Comparison of ENCODE assay signal across 8 cellular contexts in the genomic region with DNA sequence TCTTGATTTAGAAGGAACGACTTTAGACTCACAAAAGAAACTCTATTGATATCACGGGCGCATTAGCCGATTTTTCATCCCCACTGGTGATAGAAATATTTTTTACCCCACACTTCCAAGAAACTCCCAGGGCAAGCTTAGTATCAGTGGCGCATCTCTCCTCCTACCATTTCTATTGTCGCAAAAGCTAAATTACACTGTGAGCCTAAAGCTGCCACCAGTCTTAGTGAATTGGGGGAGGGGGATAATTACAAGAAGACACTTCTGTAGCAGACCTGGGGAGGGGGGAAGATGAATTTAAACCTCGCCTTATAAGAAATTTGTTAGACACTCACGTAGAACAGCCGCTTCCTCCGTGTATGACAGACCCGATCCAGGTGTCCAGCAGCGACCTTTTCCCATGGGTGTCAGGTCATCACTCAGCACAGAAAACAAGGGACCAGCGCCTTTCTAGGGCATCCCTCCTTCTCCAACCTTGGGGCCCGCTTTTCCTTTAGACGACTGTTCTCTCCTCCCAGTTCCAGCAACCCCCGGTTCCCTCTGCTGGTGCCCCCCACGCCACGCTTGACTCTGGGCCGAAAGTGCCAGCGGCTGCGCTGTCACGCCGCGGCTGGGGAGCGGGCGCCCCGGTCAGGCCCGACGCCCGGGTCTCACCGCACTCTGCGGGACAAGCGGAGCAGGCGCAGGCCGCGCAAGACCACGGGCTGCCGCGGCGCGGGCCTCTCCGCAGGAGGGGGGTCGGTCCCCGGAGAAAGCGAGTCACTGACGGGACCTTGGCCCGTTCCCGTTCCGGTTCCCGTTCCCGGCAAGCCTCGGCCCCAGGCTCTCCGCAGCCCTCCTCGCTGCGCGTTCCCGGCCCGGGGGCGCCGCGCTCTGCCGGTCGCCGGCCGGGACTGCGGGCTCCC. TPM values are rescaled to one million over a fixed set of nuclear protein-coding genes. Genes with fewer than 3 reads are reported as not detected.
DNase-seq lines count a peak whose midpoint lies in the region; ATAC-seq and TF ChIP-seq lines count a peak whose summit lies in the region.

No MANE protein-coding gene starts in this region.

- POLR2A ChIA-PET in activated CD8-positive, alpha-beta T cell treated with anti-CD3 and anti-CD28 coated beads for 36 hours (lab: Charles Lee), result no interaction called here

- TF ChIP-seq CTCF in activated CD8-positive, alpha-beta T cell treated with anti-CD3 and anti-CD28 coated beads for 36 hours (IDR thresholded peaks at IDR 0.05), result no peak
- TF ChIP-seq CTCF in glutamatergic neuron (IDR thresholded peaks at IDR 0.05; ENCODE audit: partially characterized antibody, unreplicated experiment), result no peak
- no peak for TF ChIP-seq CTCF in parathyroid adenoma (IDR thresholded peaks at IDR 0.05)

- no peaks in the 10 kb centered on the region for H3K27me3 ChIP-seq in parathyroid adenoma (ENCODE audit: control insufficient read depth, insufficient read depth, low read length)

- peaks cover 4% of the 10 kb centered on the region for H3K27me3 Mint-ChIP-seq in activated CD8-positive, alpha-beta T cell treated with anti-CD3 and anti-CD28 coated beads for 36 hours
- H3K27me3 Mint-ChIP-seq in glutamatergic neuron (ENCODE audit: unreplicated experiment), result peaks cover 4% of the 10 kb centered on the region

- peak overlapping the region; percentile 49 for H3K27ac ChIP-seq in parathyroid adenoma

- peak overlapping the region; percentile 70 for H3K4me3 ChIP-seq in parathyroid adenoma (ENCODE audit: low read depth, low read length)

- no peaks in the 10 kb centered on the region for H3K79me2 ChIP-seq in parathyroid adenoma

- H3K36me3 ChIP-seq in parathyroid adenoma (ENCODE audit: control insufficient read depth, insufficient read depth, low read length), result no peaks in the 10 kb centered on the region

- peak; percentile 40 for DNase-seq in EH (ENCODE audit: low read depth)
- DNase-seq in activated CD8-positive, alpha-beta T cell treated with anti-CD3 and anti-CD28 coated beads for 36 hours, result peak; percentile 37
- peak; percentile 49 for DNase-seq in glutamatergic neuron
- DNase-seq in T1000 (lab: John Stamatoyannopoulos, UW), result no peak
- no peak for DNase-seq in islet precursor cell

- H3K27ac Mint-ChIP-seq in activated CD8-positive, alpha-beta T cell treated with anti-CD3 and anti-CD28 coated beads for 36 hours, result no peak overlapping the region
- no peak overlapping the region for H3K27ac Mint-ChIP-seq in glutamatergic neuron (ENCODE audit: unreplicated experiment)

- H3K9ac ChIP-seq in parathyroid adenoma, result no peak overlapping the region

- peaks cover 10% of the 10 kb centered on the region for H3K4me1 Mint-ChIP-seq in activated CD8-positive, alpha-beta T cell treated with anti-CD3 and anti-CD28 coated beads for 36 hours (ENCODE audit: low read depth)
- peaks cover 13% of the 10 kb centered on the region for H3K4me1 Mint-ChIP-seq in glutamatergic neuron (ENCODE audit: low read depth, unreplicated experiment)

- CTCF ChIA-PET in activated CD8-positive, alpha-beta T cell treated with anti-CD3 and anti-CD28 coated beads for 36 hours (lab: Charles Lee), result no interaction called here

- peaks cover 14% of the 10 kb centered on the region for H3K4me1 ChIP-seq in parathyroid adenoma

- no peaks in the 10 kb centered on the region for H3K9me3 ChIP-seq in parathyroid adenoma (ENCODE audit: control insufficient read depth, low read length)

- H3K9me3 Mint-ChIP-seq in activated CD8-positive, alpha-beta T cell treated with anti-CD3 and anti-CD28 coated beads for 36 hours, result no peaks in the 10 kb centered on the region
- H3K9me3 Mint-ChIP-seq in glutamatergic neuron (ENCODE audit: unreplicated experiment), result peaks cover 3% of the 10 kb centered on the region

- H2AFZ ChIP-seq in parathyroid adenoma, result peak overlapping the region; percentile 78

- ATAC-seq in HG02763 (IDR thresholded peaks at IDR 0.05; ENCODE audit: unreplicated experiment) (peak; percentile 10), HG02981 (IDR thresholded peaks at IDR 0.05; ENCODE audit: unreplicated experiment) (no peak)
- ATAC-seq in activated CD8-positive, alpha-beta T cell treated with anti-CD3 and anti-CD28 coated beads for 36 hours, result peak; percentile 17

- no peak overlapping the region for H3K4me3 Mint-ChIP-seq in activated CD8-positive, alpha-beta T cell treated with anti-CD3 and anti-CD28 coated beads for 36 hours
- no peak overlapping the region for H3K4me3 Mint-ChIP-seq in glutamatergic neuron (ENCODE audit: unreplicated experiment)

- peak overlapping the region; percentile 91 for H3K4me2 ChIP-seq in parathyroid adenoma (ENCODE audit: low read length)

- intact Hi-C loops in activated CD8-positive, alpha-beta T cell treated with anti-CD3 and anti-CD28 coated beads for 36 hours (cut with micrococcal nuclease), result no loop called here

- no peaks in the 10 kb centered on the region for H3K36me3 Mint-ChIP-seq in activated CD8-positive, alpha-beta T cell treated with anti-CD3 and anti-CD28 coated beads for 36 hours (ENCODE audit: low read depth)
- H3K36me3 Mint-ChIP-seq in glutamatergic neuron (ENCODE audit: unreplicated experiment), result no peaks in the 10 kb centered on the region

RNA-seq across cellular contexts. Expression of gene PHC2, which starts 0.8 kb away (rescaled TPM):
- total RNA-seq in activated CD8-positive, alpha-beta T cell treated with anti-CD3 and anti-CD28 coated beads for 36 hours, result 10 to 100 TPM; 26.0 to 28.0 TPM
- total RNA-seq in glutamatergic neuron (ENCODE audit: unreplicated experiment), result 287 TPM

RNA-seq across cellular contexts. Expression of gene ZSCAN20, which starts 42.3 kb away (rescaled TPM):
- 1 to 10 TPM; 2.6 to 3.2 TPM for total RNA-seq in activated CD8-positive, alpha-beta T cell treated with anti-CD3 and anti-CD28 coated beads for 36 hours
- total RNA-seq in glutamatergic neuron (ENCODE audit: unreplicated experiment), result 9.7 TPM

Comparison
In these comparisons a context has a peak if more than half of its experiments do, and no peak if none do; other contexts are left out.
1. DNase-seq: peak in EH (single experiment), activated CD8-positive, alpha-beta T cell treated with anti-CD3 and anti-CD28 coated beads for 36 hours (single experiment) and glutamatergic neuron (single experiment); none in T1000 (single experiment) and islet precursor cell (single experiment).